8 cellular contexts compared by ENCODE assay signal in genomic region chr14:55191881-55192616, GRCh38. TPM values are rescaled to one million over a fixed set of nuclear protein-coding genes. Genes with fewer than 3 reads are reported as not detected.
DNase-seq lines count a peak whose midpoint lies in the region; ATAC-seq and TF ChIP-seq lines count a peak whose summit lies in the region.

No MANE protein-coding gene starts in this region.

- H3K27ac ChIP-seq in GM23338 (ENCODE audit: low read depth): peak overlapping the region; percentile 47
- H3K27ac ChIP-seq in subcutaneous abdominal adipose tissue (ENCODE audit: low read depth, low read length): peak overlapping the region; percentile 46

- H3F3A ChIP-seq in GM23338 (replicated peaks; ENCODE audit: low read depth): no peaks in the 10 kb centered on the region

- peaks cover 40% of the 10 kb centered on the region for H3K79me2 ChIP-seq in GM23338 (replicated peaks; ENCODE audit: insufficient read depth)

- peak; percentile 42 for ATAC-seq in GM23338

- H3K4me1 Mint-ChIP-seq in GM23338: peaks cover 18% of the 10 kb centered on the region

- H3K9ac ChIP-seq in iPS-15b (ENCODE audit: low read depth, low read length) (no peak overlapping the region), subcutaneous abdominal adipose tissue (ENCODE audit: low read length in 5 of 5) (peak overlapping the region; percentile 16 to 76 (median 40))

- no peak for DNase-seq in BJ (ENCODE audit: low read depth)
- DNase-seq in GM23338 (ENCODE audit: low spot score): no peak
- no peak for DNase-seq in 8988T
- DNase-seq in GM20000 (ENCODE audit: low spot score): no peak
- DNase-seq in Ammon's horn (ENCODE audit: low spot score): no peak

- H3K9me3 ChIP-seq in iPS-15b (ENCODE audit: control insufficient read depth, insufficient read depth, low read length) (no peaks in the 10 kb centered on the region), subcutaneous abdominal adipose tissue (ENCODE audit: control insufficient read depth in 5 of 5, low read length in 5 of 5) (no peaks in the 10 kb centered on the region)

- peak overlapping the region; percentile 63 for H3K4me3 ChIP-seq in BJ (ENCODE audit: low read depth, low read length)
- H3K4me3 ChIP-seq in GM23338: peak overlapping the region; percentile 81
- peak overlapping the region; percentile 94 for H3K4me3 ChIP-seq in WI38 (ENCODE audit: low read depth, low read length)
- peak overlapping the region; percentile 60 for H3K4me3 ChIP-seq in iPS-15b (ENCODE audit: low read depth, low read length)
- peak overlapping the region; percentile 68 to 85 (median 76) for H3K4me3 ChIP-seq in subcutaneous abdominal adipose tissue (ENCODE audit: low read depth in 1 of 5, low read length in 5 of 5)

- peaks cover 2% of the 10 kb centered on the region; the same call in 1 of the 3 replicates for H3K9me3 Mint-ChIP-seq in GM23338

- H3K36me3 ChIP-seq in BJ (ENCODE audit: control insufficient read depth, insufficient read depth, low read length) (no peaks in the 10 kb centered on the region), GM23338 (ENCODE audit: insufficient read depth) (peaks cover 9% of the 10 kb centered on the region; the same call in 1 of the 2 replicates), iPS-15b (ENCODE audit: control insufficient read depth, insufficient read depth, low read length) (no peaks in the 10 kb centered on the region), subcutaneous abdominal adipose tissue (ENCODE audit: control insufficient read depth in 5 of 5, insufficient read depth in 5 of 5, low read length in 5 of 5) (no peaks in the 10 kb centered on the region)

- CTCF ChIA-PET in BJ (lab: Yijun Ruan, JAX): interaction anchor here (0.5 to 1.5 kb wide), 4 partner anchors 10 to 416 kb away, joined by 3 to 5 read pairs (median 3); no protein-coding TSS in a partner anchor

- H3K4me1 ChIP-seq in GM23338 (ENCODE audit: insufficient read depth) (peaks cover 17% of the 10 kb centered on the region; the same call in 1 of the 2 replicates), iPS-15b (ENCODE audit: control insufficient read depth, insufficient read depth, low read length) (peaks cover 3% of the 10 kb centered on the region), subcutaneous abdominal adipose tissue (ENCODE audit: control insufficient read depth in 5 of 5, insufficient read depth in 5 of 5, low read length in 5 of 5) (peaks cover 0 to 11% (median 7%) of the 10 kb centered on the region in 5 donors)

- H3K27ac Mint-ChIP-seq in GM23338: no peak overlapping the region; the same call in 1 of the 2 replicates

- TF ChIP-seq CTCF in BJ (IDR thresholded peaks at IDR 0.05; ENCODE audit: insufficient read depth, low read depth, low read length) (no peak), GM23338 (conservative IDR thresholded peaks at IDR 0.05; ENCODE audit: low read depth in 2 of 2) (no peak), WI38 (IDR thresholded peaks at IDR 0.05; ENCODE audit: low read depth, low read length) (no peak), GM20000 (IDR thresholded peaks at IDR 0.05; ENCODE audit: extremely low read depth, missing control alignments) (no peak)

- peak overlapping the region; percentile 21; the same call in 1 of the 2 replicates for H2AFZ ChIP-seq in GM23338

- peak overlapping the region; percentile 98 for H3K4me3 Mint-ChIP-seq in GM23338

- H3K27me3 Mint-ChIP-seq in GM23338 (ENCODE audit: insufficient read depth, low read depth, poor library complexity): peaks cover 6% of the 10 kb centered on the region

- peaks cover 18% of the 10 kb centered on the region; the same call in 2 of the 3 replicates for H3K36me3 Mint-ChIP-seq in GM23338 (ENCODE audit: low read depth)

- H3K27me3 ChIP-seq in BJ (ENCODE audit: control insufficient read depth, insufficient read depth, low read length): no peaks in the 10 kb centered on the region
- no peaks in the 10 kb centered on the region for H3K27me3 ChIP-seq in GM23338 (ENCODE audit: insufficient read depth)
- no peaks in the 10 kb centered on the region for H3K27me3 ChIP-seq in iPS-15b (ENCODE audit: control insufficient read depth, insufficient read depth, low read length)
- H3K27me3 ChIP-seq in subcutaneous abdominal adipose tissue (ENCODE audit: control insufficient read depth in 5 of 5, insufficient read depth in 4 of 5, low read length in 5 of 5): no peaks in the 10 kb centered on the region

- POLR2A ChIA-PET in BJ (lab: Charles Lee): no interaction called here

- H4K20me1 ChIP-seq in GM23338 (replicated peaks; ENCODE audit: insufficient read depth): peaks cover 7% of the 10 kb centered on the region; the same call in 1 of the 2 replicates

- H3K9me2 ChIP-seq in GM23338 (ENCODE audit: insufficient read depth): no peaks in the 10 kb centered on the region

- peak overlapping the region; percentile 65 for H3K4me2 ChIP-seq in GM23338

TF ChIP-seq in GM23338, 12 proteins besides CTCF, POLR2A, EP300 and RAD21:
- TF ChIP-seq NANOG (IDR thresholded peaks at IDR 0.05; ENCODE audit: borderline replicate concordance) (no peak), EZH2phosphoT487 (IDR thresholded peaks at IDR 0.05; ENCODE audit: unreplicated experiment) (no peak), CREB1 (CRISPR knock-in tag; IDR thresholded peaks at IDR 0.05; ENCODE audit: low read depth) (no peak), ETS1 (IDR thresholded peaks at IDR 0.05) (no peak), STAT1 (IDR thresholded peaks at IDR 0.05; ENCODE audit: unreplicated experiment) (no peak)

RNA-seq across cellular contexts. Expression of gene DLGAP5, which starts 0.7 kb away (rescaled TPM):
- polyA plus RNA-seq in BJ (2011; rRNA removed): 8.9 and 18.3 TPM in 2 replicates
- polyA minus RNA-seq in BJ (2011; rRNA and poly(A)+ RNA removed): 3.5 and 4.7 TPM in 2 replicates
- total RNA-seq in GM23338 (2014; rRNA removed; shearing (Covaris generic)): 106 and 110 TPM in 2 replicates
- 92.7 and 117 TPM in 2 replicates for polyA plus RNA-seq in GM23338 (2016; fragmentation: Nextera tagmentation; extraction: Ambion mirVana)
